12 cellular contexts compared by ENCODE assay signal in genomic region chr3:172546628-172547214, GRCh38. TPM values are rescaled to one million over a fixed set of nuclear protein-coding genes. Genes with fewer than 3 reads are reported as not detected.
DNase-seq lines count a peak whose midpoint lies in the region; ATAC-seq and TF ChIP-seq lines count a peak whose summit lies in the region.
"Had no signal": no experiment of that assay in that cellular context is flagged by ENCODE, and none has a peak within 500 bp of the region (broad histone marks: within the 10 kb centered on the region; RNA-seq: fewer than 3 reads in every experiment).

No MANE protein-coding gene starts in this region.

- H3K4me3 ChIP-seq in lower lobe of right lung: no peak overlapping the region
- H3K4me3 ChIP-seq: ascending aorta, gastroesophageal sphincter had no signal

- H3K27me3 ChIP-seq in lower lobe of right lung (ENCODE audit: low read depth): no peaks in the 10 kb centered on the region
- H3K27me3 ChIP-seq: ascending aorta, gastroesophageal sphincter had no signal

- H3K4me1 Mint-ChIP-seq in Calu3 (ENCODE audit: low read depth, unreplicated experiment): peaks cover 42% of the 10 kb centered on the region

- ATAC-seq in GM21529 (IDR thresholded peaks at IDR 0.05; ENCODE audit: unreplicated experiment) (peak; percentile 63), lower lobe of right lung (peak in 1 of 2 donors; percentile 17)
- ATAC-seq: gastroesophageal sphincter had no signal

- intact Hi-C loops in Calu3 (cut with micrococcal nuclease; ENCODE audit: unreplicated experiment): loop anchor here (5.0 kb wide), 2 partner anchors 51 to 121 kb away; no protein-coding TSS in a partner anchor
- intact Hi-C loops in lower lobe of right lung (cut with DNase I): no loop called here

- no peaks in the 10 kb centered on the region for H3K9me3 ChIP-seq in lower lobe of right lung
- H3K9me3 ChIP-seq: ascending aorta, gastroesophageal sphincter had no signal

- peak overlapping the region; percentile 82 for H3K27ac Mint-ChIP-seq in Calu3 (ENCODE audit: unreplicated experiment)

- TF ChIP-seq CTCF in Calu3 (IDR thresholded peaks at IDR 0.05; ENCODE audit: unreplicated experiment) (no peak), lower lobe of right lung (IDR thresholded peaks at IDR 0.05) (no peak)

- H3K36me3 ChIP-seq in lower lobe of right lung: no peaks in the 10 kb centered on the region
- H3K36me3 ChIP-seq: ascending aorta, gastroesophageal sphincter had no signal

- no peaks in the 10 kb centered on the region for H3K9me3 Mint-ChIP-seq in Calu3 (ENCODE audit: low read depth, unreplicated experiment)

- H3K36me3 Mint-ChIP-seq in Calu3 (ENCODE audit: insufficient read depth, unreplicated experiment): peaks cover 9% of the 10 kb centered on the region

- peak overlapping the region; percentile 16 for H3K4me3 Mint-ChIP-seq in Calu3 (ENCODE audit: low read depth, unreplicated experiment)

- DNase-seq in Calu3: no peak
- peak; percentile 37 for DNase-seq in SIG-M5 (lab: John Stamatoyannopoulos, UW)
- no peak for DNase-seq in lower lobe of right lung
- DNase-seq in NCI-H226: no peak
- DNase-seq in effector CD4-positive, alpha-beta T cell: no peak
- DNase-seq in NCI-H1092 treated with DMSO at 0.1 percent for 48 hours (lab: John Stamatoyannopoulos, UW): no peak
- no peak for DNase-seq in NCI-H345 treated with DMSO at 0.1 percent for 48 hours (lab: John Stamatoyannopoulos, UW; ENCODE audit: unreplicated experiment)
- DNase-seq: NCI-H1105 had no signal

- peak overlapping the region; percentile 14 for H3K27ac ChIP-seq in lower lobe of right lung

- no peaks in the 10 kb centered on the region for H3K27me3 Mint-ChIP-seq in Calu3 (ENCODE audit: unreplicated experiment)

- peaks cover 34% of the 10 kb centered on the region for H3K4me1 ChIP-seq in lower lobe of right lung

- BruUV-seq in Calu3 (replicated peaks; lab: Mats Ljungman, UMichigan): no TSS peak

- CTCF ChIA-PET in Calu3 (lab: Charles Lee): interaction anchor here (0.5 to 2.9 kb wide), 6 partner anchors 16 to 209 kb away, joined by 3 to 18 read pairs (median 4); partner anchors contain the start of gene TNFSF10

RNA-seq across cellular contexts. Expression of gene TNFSF10, which starts 23.5 kb away (rescaled TPM):
- total RNA-seq in Calu3 (2022): 41.4 and 58.7 TPM in 2 replicates
- total RNA-seq in lower lobe of right lung: 168 TPM
- total RNA-seq: osteocyte had no signal
